In the genomic region with DNA sequence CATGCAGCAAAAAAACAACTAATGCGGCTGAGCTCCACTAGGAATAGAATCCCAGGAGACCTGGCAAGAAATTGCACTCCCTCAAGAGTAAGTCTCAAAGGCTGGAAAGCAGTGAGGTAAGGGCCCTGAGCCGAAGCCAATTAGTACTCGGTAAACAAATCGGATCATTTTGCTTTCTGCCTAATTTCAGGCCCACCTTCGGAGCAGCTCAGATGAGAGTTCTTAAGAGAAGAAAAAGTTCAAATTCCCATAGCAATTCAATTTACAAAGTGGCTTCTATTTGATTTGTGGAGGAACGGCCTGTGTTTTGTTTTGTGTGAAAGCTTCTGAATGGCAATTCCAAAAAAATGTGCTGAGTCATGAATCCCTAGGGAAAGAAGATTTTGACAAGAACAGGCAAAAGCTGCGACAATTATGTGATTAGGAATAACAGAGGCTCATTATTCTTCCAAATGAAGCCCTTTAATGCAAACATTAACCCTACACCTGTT, we compare ENCODE assay signal across 15 cellular contexts.
DNase-seq lines count a peak whose midpoint lies in the region; ATAC-seq, FAIRE-seq and TF ChIP-seq lines count a peak whose summit lies in the region.
"Had no signal": no experiment of that assay in that cellular context is flagged by ENCODE, and none has a peak within 500 bp of the region (broad histone marks: within the 10 kb centered on the region; RNA-seq: fewer than 3 reads in every experiment).

No MANE protein-coding gene starts in this region.

- no peak overlapping the region for H2BK120ac ChIP-seq in mesendoderm (ENCODE audit: low read depth, low read length)

- 17% methylated on average over 7 of the region's 7 CpGs for WGBS in K562 (ENCODE audit: insufficient coverage, low coverage, missing lambda C conversion rate)
- no CpG with 5 or more reads among the region's 7 CpGs for WGBS in mesendoderm (ENCODE audit: extremely low coverage, insufficient coverage, low lambda C conversion rate)

- no peak overlapping the region for H3K4ac ChIP-seq in mesendoderm (ENCODE audit: low read depth, low read length)

- H3K9me3 Mint-ChIP-seq in nephron progenitor cell, result peaks cover 23% of the 10 kb centered on the region

- H3K27me3 Mint-ChIP-seq in nephron progenitor cell (ENCODE audit: low read depth, poor library complexity), result no peaks in the 10 kb centered on the region
- H3K27me3 Mint-ChIP-seq: B cell had no signal

- H3K27me3 ChIP-seq in A673 (replicated peaks; ENCODE audit: insufficient read depth, low read depth, low read length, poor library complexity) (no peaks in the 10 kb centered on the region), K562 (ENCODE audit: control insufficient read depth in 2 of 2, insufficient read depth in 2 of 2, low read length in 2 of 2) (no peaks in the 10 kb centered on the region), mesendoderm (ENCODE audit: insufficient read depth, low read length, poor library complexity) (no peaks in the 10 kb centered on the region)

- no peak overlapping the region for H3K4me3 Mint-ChIP-seq in nephron progenitor cell
- H3K4me3 Mint-ChIP-seq: B cell; natural killer cell; T-helper 1 cell treated with Interleukin-12 subunit alpha and Interleukin-12 subunit beta and Interleukin-4 antibody, amounts not matched to agents 30 μg/mL and 1 μg/mL, for 36 hours had no signal

- no peaks in the 10 kb centered on the region for H3K79me2 ChIP-seq in K562 (ENCODE audit: control insufficient read depth, insufficient read depth, low read length)
- H3K79me2 ChIP-seq in mesendoderm (ENCODE audit: control insufficient read depth, insufficient read depth, low read length), result no peaks in the 10 kb centered on the region

- in situ Hi-C loops in K562 (cut with MboI), result loop anchor here (25.0 kb wide), 1 partner anchor 789 kb away; no protein-coding TSS in a partner anchor

- H3K9me1 ChIP-seq in K562 (ENCODE audit: control insufficient read depth, insufficient read depth, low read length), result no peaks in the 10 kb centered on the region

- intact Hi-C loops in A673 (cut with micrococcal nuclease; ENCODE audit: unreplicated experiment) (no loop called here), K562 (cut with micrococcal nuclease) (no loop called here)

- no peak overlapping the region for H3K4me2 ChIP-seq in K562 (ENCODE audit: insufficient read depth, low read length)
- no peak overlapping the region for H3K4me2 ChIP-seq in mesendoderm (ENCODE audit: low read length)

- no peaks in the 10 kb centered on the region for H3K4me1 Mint-ChIP-seq in nephron progenitor cell

- H3K79me1 ChIP-seq in mesendoderm (ENCODE audit: low read length), result no peaks in the 10 kb centered on the region

- H3K27ac ChIP-seq in A673 (ENCODE audit: low read depth, low read length, poor library complexity, severe bottlenecking) (peak overlapping the region; percentile 63), K562 (ENCODE audit: extremely low read depth, low read depth, low read length) (no peak overlapping the region), mesendoderm (ENCODE audit: low read depth, low read length) (no peak overlapping the region)

- CTCF ChIA-PET in A673 (lab: Charles Lee) (no interaction called here), K562 (lab: Yijun Ruan, JAX; ENCODE audit: low intra/inter-chr PET ratio) (no interaction called here)

- H2BK5ac ChIP-seq in mesendoderm (ENCODE audit: low read length), result no peak overlapping the region

- no peaks in the 10 kb centered on the region for H4K20me1 ChIP-seq in K562 (replicated peaks; ENCODE audit: control insufficient read depth, insufficient read depth, low read length)

- peak; percentile 73 for DNase-seq in A673 (ENCODE audit: low spot score)
- peak; percentile 27 for DNase-seq in NCI-H1105 (lab: John Stamatoyannopoulos, UW)
- DNase-seq in K562 (ENCODE audit: extremely low read depth in 1 of 4, low spot score in 3 of 4), result no peak
- DNase-seq in mesendoderm, result peak; percentile 46
- DNase-seq in stimulated activated CD8-positive, alpha-beta memory T cell treated with anti-CD3 and anti-CD28 coated beads, Interleukin-4, amount 100 ng/mL, for 48 hours, result no peak
- no peak for DNase-seq in activated CD8-positive, alpha-beta memory T cell treated with anti-CD3 and anti-CD28 coated beads, Interleukin-2, amount 50 U/mL, for 4 hours
- DNase-seq in nephron progenitor cell, result no peak
- DNase-seq: GDM1; natural killer cell; NCI-H774; stimulated activated naive CD8-positive, alpha-beta T cell treated with anti-CD3 and anti-CD28 coated beads, Interleukin-15, Interleukin-2, amounts not matched to agents 100 U/mL and 50 U/mL, for 24 hours had no signal

- no peak overlapping the region for H2BK15ac ChIP-seq in mesendoderm (replicated peaks; ENCODE audit: low read depth)

- H2AK5ac ChIP-seq in mesendoderm (ENCODE audit: low read length), result no peak overlapping the region

- H3K27ac Mint-ChIP-seq in nephron progenitor cell, result no peak overlapping the region
- H3K27ac Mint-ChIP-seq: B cell; natural killer cell; T-helper 1 cell treated with Interleukin-12 subunit alpha and Interleukin-12 subunit beta and Interleukin-4 antibody, amounts not matched to agents 30 μg/mL and 1 μg/mL, for 36 hours had no signal

- no peak overlapping the region for H4K8ac ChIP-seq in mesendoderm (ENCODE audit: low read depth, low read length)

- H2AFZ ChIP-seq in K562 (ENCODE audit: low read depth, low read length), result no peak overlapping the region

- peak overlapping the region; percentile 18 for H3K4me3 ChIP-seq in A673 (ENCODE audit: low read depth, low read length, poor library complexity, severe bottlenecking)
- no peak overlapping the region for H3K4me3 ChIP-seq in K562
- no peak overlapping the region for H3K4me3 ChIP-seq in mesendoderm (ENCODE audit: low read length)

- ATAC-seq in K562 (no peak), HG02870 (IDR thresholded peaks at IDR 0.05; ENCODE audit: unreplicated experiment) (no peak)
- ATAC-seq: natural killer cell; stimulated activated naive CD8-positive, alpha-beta T cell treated with anti-CD3 and anti-CD28 coated beads, Interleukin-15, Interleukin-2, amounts not matched to agents 100 U/mL and 50 U/mL, for 24 hours had no signal

- no peak overlapping the region for H4K5ac ChIP-seq in mesendoderm (ENCODE audit: low read length)

- H3K18ac ChIP-seq in mesendoderm (ENCODE audit: low read length), result no peak overlapping the region

- POLR2A ChIA-PET in A673 (lab: Charles Lee; ENCODE audit: low non-redundant PET) (no interaction called here), K562 (lab: Yijun Ruan, JAX) (no interaction called here)

- TF ChIP-seq CTCF in A673 (conservative IDR thresholded peaks at IDR 0.05; ENCODE audit: low read depth, low read length) (no peak), K562 (IDR thresholded peaks at IDR 0.05 in 2 of 3, conservative IDR thresholded peaks at IDR 0.05 in 1 of 3; ENCODE audit: insufficient read depth in 2 of 3, low read depth in 1 of 3, low read length in 3 of 3) (no peak), nephron progenitor cell (IDR thresholded peaks at IDR 0.05) (no peak)

- H3K36me3 Mint-ChIP-seq in nephron progenitor cell (ENCODE audit: low read depth), result peaks cover 18% of the 10 kb centered on the region

- H3K9me3 ChIP-seq in A673 (ENCODE audit: low read depth, low read length, poor library complexity, severe bottlenecking) (peaks cover 9% of the 10 kb centered on the region), K562 (replicated peaks; ENCODE audit: control insufficient read depth, insufficient read depth, low read depth, low read length) (peaks cover 4% of the 10 kb centered on the region; the same call in 1 of the 2 replicates)

- H3K36me3 ChIP-seq in A673 (ENCODE audit: insufficient read depth, low read length, poor library complexity, severe bottlenecking), result no peaks in the 10 kb centered on the region
- H3K36me3 ChIP-seq in K562 (ENCODE audit: control insufficient read depth, insufficient read depth, low read length), result no peaks in the 10 kb centered on the region
- H3K36me3 ChIP-seq in mesendoderm (ENCODE audit: control insufficient read depth, insufficient read depth, low read length), result no peaks in the 10 kb centered on the region

- no TSS peak for BruUV-seq in A673 (replicated peaks; lab: Mats Ljungman, UMichigan)
- BruUV-seq in K562 (replicated peaks; lab: Mats Ljungman, UMichigan), result no TSS peak

- no peak for TF ChIP-seq POLR2A in K562 (conservative IDR thresholded peaks at IDR 0.05)

- H3K23ac ChIP-seq in mesendoderm (ENCODE audit: low read length), result no peak overlapping the region

- FAIRE-seq in K562 (lab: Jason Lieb, UNC), result no peak
- FAIRE-seq: endothelial cell of umbilical vein had no signal

- H3K4me1 ChIP-seq in A673 (ENCODE audit: insufficient read depth, low read length, poor library complexity, severe bottlenecking) (peaks cover 13% of the 10 kb centered on the region), K562 (replicated peaks in 1 of 2; ENCODE audit: control insufficient read depth in 2 of 2, insufficient read depth in 2 of 2, low read length in 2 of 2) (no peaks in the 10 kb centered on the region), mesendoderm (ENCODE audit: control insufficient read depth, low read depth, low read length) (peaks cover 2% of the 10 kb centered on the region)

- H3K56ac ChIP-seq in mesendoderm (ENCODE audit: low read length), result no peak overlapping the region

- TF ChIP-seq EP300 in K562 (IDR thresholded peaks at IDR 0.05; ENCODE audit: low read length), result no peak

- no peak for TF ChIP-seq RAD21 in K562 (CRISPR knock-in tag; conservative IDR thresholded peaks at IDR 0.05 in 1 of 2, IDR thresholded peaks at IDR 0.05 in 1 of 2)

- H3K9ac ChIP-seq in K562 (ENCODE audit: insufficient read depth in 1 of 2, low read depth in 2 of 2, low read length in 2 of 2), result no peak overlapping the region
- H3K9ac ChIP-seq in mesendoderm (ENCODE audit: low read length), result no peak overlapping the region

TF ChIP-seq in K562, 482 proteins besides CTCF, POLR2A, EP300 and RAD21 (continues in another document):
- TF ChIP-seq BACH1 (tag; IDR thresholded peaks at IDR 0.05), result peak; percentile 44; the same call in 1 of the 2 replicates
- TF ChIP-seq ZNF347 (CRISPR knock-in tag; IDR thresholded peaks at IDR 0.05; ENCODE audit: low read depth), result no peak
- peak; percentile 76 for TF ChIP-seq C11orf30 (IDR thresholded peaks at IDR 0.05; ENCODE audit: low read depth)
- TF ChIP-seq MAFK (IDR thresholded peaks at IDR 0.05; ENCODE audit: low read length), result peak; percentile 86
- TF ChIP-seq RBM14 (IDR thresholded peaks at IDR 0.05; ENCODE audit: borderline replicate concordance, insufficient read depth, low read depth, low read length), result no peak
- TF ChIP-seq ZNF316 (IDR thresholded peaks at IDR 0.05), result peak; percentile 87
- TF ChIP-seq ZNF23 (CRISPR knock-in tag; IDR thresholded peaks at IDR 0.05), result no peak
- no peak for TF ChIP-seq ZNF444 (CRISPR knock-in tag; IDR thresholded peaks at IDR 0.05)
- peak; percentile 90 for TF ChIP-seq MAFG (tag; conservative IDR thresholded peaks at IDR 0.05)

Comparison
In these comparisons a context has a peak if more than half of its experiments do, and no peak if none do; other contexts are left out.
1. DNase-seq: peak in A673 (single experiment), NCI-H1105 (single experiment) and mesendoderm (single experiment); none in K562 (0 of 4), stimulated activated CD8-positive, alpha-beta memory T cell treated with anti-CD3 and anti-CD28 coated beads, Interleukin-4, amount 100 ng/mL, for 48 hours (single experiment), activated CD8-positive, alpha-beta memory T cell treated with anti-CD3 and anti-CD28 coated beads, Interleukin-2, amount 50 U/mL, for 4 hours (single experiment) and nephron progenitor cell (single experiment).